Comparison of ENCODE assay signal across 10 cellular contexts in the genomic region with DNA sequence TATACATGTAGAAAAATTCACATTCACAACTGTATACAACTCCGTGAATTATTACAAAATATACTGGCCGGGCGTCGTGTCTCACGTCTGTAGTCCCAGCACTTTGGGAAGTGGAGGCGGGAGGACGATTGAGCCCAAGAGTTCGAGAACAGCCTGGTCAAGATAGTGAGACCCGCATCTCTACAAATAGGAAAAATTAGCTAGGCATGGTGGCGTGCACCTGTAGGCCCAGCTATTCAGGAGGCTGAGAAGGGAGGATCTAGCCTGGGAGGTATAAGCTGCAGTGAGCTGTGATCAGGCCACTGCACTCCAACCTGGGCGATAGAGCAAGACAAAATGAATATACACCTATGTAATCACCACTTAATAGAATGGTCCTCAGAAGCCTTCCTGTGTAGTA. TPM values are rescaled to one million over a fixed set of nuclear protein-coding genes. Genes with fewer than 3 reads are reported as not detected.
DNase-seq lines count a peak whose midpoint lies in the region; ATAC-seq, FAIRE-seq and TF ChIP-seq lines count a peak whose summit lies in the region.
"Had no signal": no experiment of that assay in that cellular context is flagged by ENCODE, and none has a peak within 500 bp of the region (broad histone marks: within the 10 kb centered on the region; RNA-seq: fewer than 3 reads in every experiment).

No MANE protein-coding gene starts in this region.

- peak overlapping the region; percentile 98 for H3K27ac ChIP-seq in CD4-positive, CD25-positive, alpha-beta regulatory T cell (ENCODE audit: insufficient read depth, low read length, poor library complexity, severe bottlenecking)
- H3K27ac ChIP-seq in astrocyte (ENCODE audit: low read depth, low read length) (no peak overlapping the region), mesodermal cell (ENCODE audit: low read depth, low read length, severe bottlenecking) (no peak overlapping the region)

- H3K9me3 ChIP-seq in CD4-positive, CD25-positive, alpha-beta regulatory T cell (ENCODE audit: control insufficient read depth in 2 of 2, low read length in 2 of 2): no peaks in the 10 kb centered on the region
- no peaks in the 10 kb centered on the region for H3K9me3 ChIP-seq in astrocyte (ENCODE audit: insufficient read depth, low read depth, low read length)
- no peaks in the 10 kb centered on the region for H3K9me3 ChIP-seq in mesodermal cell (ENCODE audit: control insufficient read depth, low read length)

- H3K4me3 ChIP-seq in CD4-positive, CD25-positive, alpha-beta regulatory T cell (ENCODE audit: low read depth, low read length): peak overlapping the region; percentile 5
- H3K4me3 ChIP-seq in Jurkat, Clone E6-1 (ENCODE audit: low read length): peak overlapping the region; percentile 91
- H3K4me3 ChIP-seq in astrocyte (ENCODE audit: insufficient read depth, low read depth, low read length) (peak overlapping the region; percentile 95), mesodermal cell (ENCODE audit: extremely low read depth, insufficient read depth, low read length, poor library complexity, severe bottlenecking) (peak overlapping the region; percentile 79)

- H3K27me3 Mint-ChIP-seq in CD4-positive, CD25-positive, alpha-beta regulatory T cell: no peaks in the 10 kb centered on the region
- no peaks in the 10 kb centered on the region for H3K27me3 Mint-ChIP-seq in astrocyte (ENCODE audit: low read depth, unreplicated experiment)

- H3K9me3 Mint-ChIP-seq in CD4-positive, CD25-positive, alpha-beta regulatory T cell: no peaks in the 10 kb centered on the region
- no peaks in the 10 kb centered on the region for H3K9me3 Mint-ChIP-seq in astrocyte (ENCODE audit: unreplicated experiment)

- H3K36me3 Mint-ChIP-seq in CD4-positive, CD25-positive, alpha-beta regulatory T cell: peaks cover 6% of the 10 kb centered on the region
- peaks cover 6% of the 10 kb centered on the region for H3K36me3 Mint-ChIP-seq in astrocyte (ENCODE audit: low read depth, unreplicated experiment)

- H4K20me1 ChIP-seq in astrocyte (ENCODE audit: insufficient read depth, low read length): no peaks in the 10 kb centered on the region

- peak overlapping the region; percentile 96 to 99 (median 98) for H3K4me3 Mint-ChIP-seq in CD4-positive, CD25-positive, alpha-beta regulatory T cell
- peak overlapping the region; percentile 100 for H3K4me3 Mint-ChIP-seq in astrocyte (ENCODE audit: unreplicated experiment)

- no peaks in the 10 kb centered on the region for H3K27me3 ChIP-seq in CD4-positive, CD25-positive, alpha-beta regulatory T cell (ENCODE audit: control insufficient read depth, insufficient read depth, low read length)
- H3K27me3 ChIP-seq in astrocyte (ENCODE audit: insufficient read depth, low read length): no peaks in the 10 kb centered on the region

- H3K79me2 ChIP-seq in astrocyte (ENCODE audit: insufficient read depth, low read length): peaks cover 21% of the 10 kb centered on the region

- H3K36me3 ChIP-seq in CD4-positive, CD25-positive, alpha-beta regulatory T cell (ENCODE audit: control insufficient read depth, insufficient read depth, low read length): peaks cover 8% of the 10 kb centered on the region
- H3K36me3 ChIP-seq in astrocyte (ENCODE audit: insufficient read depth, low read length): no peaks in the 10 kb centered on the region
- peaks cover 50% of the 10 kb centered on the region for H3K36me3 ChIP-seq in mesodermal cell (ENCODE audit: control insufficient read depth, insufficient read depth, low read length)

- TF ChIP-seq CTCF in astrocyte (IDR thresholded peaks at IDR 0.05; ENCODE audit: insufficient read depth, low read depth, low read length) (no peak), omental fat pad (IDR thresholded peaks at IDR 0.05) (no peak)

- DNase-seq in CD4-positive, CD25-positive, alpha-beta regulatory T cell: no peak
- DNase-seq in Jurkat, Clone E6-1 (ENCODE audit: low read depth, low spot score): no peak
- DNase-seq in astrocyte (ENCODE audit: low read depth) (no peak), iPS-NIHi7 (ENCODE audit: extremely low spot score) (no peak), NCI-H187 (lab: John Stamatoyannopoulos, UW) (no peak), omental fat pad (ENCODE audit: low spot score) (no peak)
- DNase-seq: Kasumi-1, SIG-M5 had no signal

- no peak for ATAC-seq in CD4-positive, CD25-positive, alpha-beta regulatory T cell (ENCODE audit: low read depth in 2 of 2)
- ATAC-seq in GM21786 (IDR thresholded peaks at IDR 0.05; ENCODE audit: unreplicated experiment) (no peak), omental fat pad (ENCODE audit: low FRiP score) (no peak)

- H3K9ac ChIP-seq in astrocyte (ENCODE audit: low read length): peak overlapping the region; percentile 91

- FAIRE-seq in astrocyte (lab: Jason Lieb, UNC): no peak

- peak overlapping the region in 2 of 3 donors; percentile 92 to 100 for H3K27ac Mint-ChIP-seq in CD4-positive, CD25-positive, alpha-beta regulatory T cell
- no peak overlapping the region for H3K27ac Mint-ChIP-seq in astrocyte (ENCODE audit: unreplicated experiment)

- peaks cover 12 to 33% (median 21%) of the 10 kb centered on the region in 4 donors for H3K4me1 Mint-ChIP-seq in CD4-positive, CD25-positive, alpha-beta regulatory T cell
- H3K4me1 Mint-ChIP-seq in astrocyte (ENCODE audit: low read depth, unreplicated experiment): peaks cover 5% of the 10 kb centered on the region

- peak overlapping the region; percentile 92 for H3K4me2 ChIP-seq in astrocyte (ENCODE audit: low read length)

- peak overlapping the region; percentile 45 for H2AFZ ChIP-seq in astrocyte (ENCODE audit: low read depth, low read length)

- H3K4me1 ChIP-seq in CD4-positive, CD25-positive, alpha-beta regulatory T cell (ENCODE audit: control insufficient read depth, insufficient read depth, low read length, poor library complexity, severe bottlenecking): peaks cover 13% of the 10 kb centered on the region
- H3K4me1 ChIP-seq in astrocyte (ENCODE audit: insufficient read depth, low read length) (peaks cover 6% of the 10 kb centered on the region), mesodermal cell (ENCODE audit: control insufficient read depth, insufficient read depth, low read length, poor library complexity, severe bottlenecking) (no peaks in the 10 kb centered on the region)

- 88 to 90% methylated on average over 10 of the region's 11 CpGs for WGBS in mesodermal cell (ENCODE audit: insufficient coverage in 2 of 2), 2 experiments

RNA-seq across cellular contexts. Expression of a gene that starts 1.3 kb away (rescaled TPM):
- 5.5 TPM for total RNA-seq in CD4-positive, CD25-positive, alpha-beta regulatory T cell
- 1 to 10 TPM; 1.5 to 6.5 (median 3.6) TPM for polyA plus RNA-seq in CD4-positive, CD25-positive, alpha-beta regulatory T cell
- polyA plus RNA-seq in Jurkat, Clone E6-1 (2012; ENCODE audit: insufficient read depth, insufficient read length): 67.5 TPM
- total RNA-seq in astrocyte (3.6 and 5.6 TPM in 2 replicates), omental fat pad (under 1 TPM in 2 of 4 donors, not detected in 2; 0.84 TPM)
- 21.2 TPM for polyA plus RNA-seq in mesodermal cell (2013, experiment 1 of 2)
- 22.0 TPM for polyA plus RNA-seq in mesodermal cell (2013, experiment 2 of 2)

RNA-seq across cellular contexts. Expression of a gene that starts 58.8 kb away (rescaled TPM):
- total RNA-seq in CD4-positive, CD25-positive, alpha-beta regulatory T cell: 27.7 TPM
- polyA plus RNA-seq in CD4-positive, CD25-positive, alpha-beta regulatory T cell: 10 to 100 TPM; 17.6 to 22.6 (median 21.6) TPM
- polyA plus RNA-seq in Jurkat, Clone E6-1 (2012; ENCODE audit: insufficient read depth, insufficient read length): 29.1 TPM
- total RNA-seq in astrocyte (32.0 and 32.6 TPM in 2 replicates), omental fat pad (10 to 100 TPM; 32.8 to 50.8 (median 43.7) TPM)
- polyA plus RNA-seq in mesodermal cell (2013, experiment 1 of 2): 21.5 TPM
- 19.2 TPM for polyA plus RNA-seq in mesodermal cell (2013, experiment 2 of 2)

Comparison
In these comparisons a context has a peak if more than half of its experiments do, and no peak if none do; other contexts are left out.
1. H3K4me3 ChIP-seq: peak in every context shown above with its lines; median percentile 95 in astrocyte; 91 in Jurkat, Clone E6-1; 79 in mesodermal cell; 5 in CD4-positive, CD25-positive, alpha-beta regulatory T cell.